In the genomic region with DNA sequence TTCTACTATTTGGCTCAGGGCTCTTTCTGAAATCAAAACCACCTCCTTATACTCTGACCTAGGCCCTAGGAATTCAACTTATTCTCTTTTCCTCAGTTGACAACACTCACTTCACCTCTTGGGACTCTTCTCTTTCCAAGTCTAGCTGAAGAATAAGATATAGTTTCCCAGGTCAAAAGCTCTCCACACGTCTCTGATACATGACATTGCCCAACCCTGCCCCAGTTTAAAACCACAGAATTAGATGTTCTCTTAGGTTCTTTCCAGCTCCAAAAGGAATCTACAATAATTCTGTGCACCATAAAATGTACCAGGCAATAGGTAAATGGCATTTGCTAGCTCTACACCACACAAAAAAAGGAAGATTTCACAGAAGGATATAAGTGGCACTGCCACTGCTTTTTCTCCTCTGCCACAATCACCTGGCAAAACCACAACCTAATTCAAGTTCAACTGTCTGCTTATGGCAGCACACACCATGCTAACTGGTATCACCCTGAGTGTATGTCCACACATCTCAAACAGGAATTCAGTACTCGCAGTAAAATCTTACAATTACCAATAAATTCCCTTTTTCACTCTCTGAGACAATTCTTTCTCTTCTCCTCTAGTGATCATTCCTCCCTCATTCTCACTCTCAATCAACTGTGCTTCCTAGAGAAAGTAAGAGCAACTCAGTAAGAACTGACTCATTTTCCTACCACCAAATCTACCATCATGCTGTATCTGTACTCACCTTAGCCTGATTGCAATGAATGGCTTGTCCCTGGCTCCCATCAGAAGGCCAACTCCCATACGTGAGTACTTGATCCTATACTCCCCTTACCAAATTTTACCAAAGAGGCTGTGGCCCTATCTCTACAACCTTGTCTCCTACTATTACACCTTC, we compare ENCODE assay signal across 15 cellular contexts. TPM values are rescaled to one million over a fixed set of nuclear protein-coding genes. Genes with fewer than 3 reads are reported as not detected.
DNase-seq lines count a peak whose midpoint lies in the region; ATAC-seq, FAIRE-seq and TF ChIP-seq lines count a peak whose summit lies in the region.
"Had no signal": no experiment of that assay in that cellular context is flagged by ENCODE, and none has a peak within 500 bp of the region (broad histone marks: within the 10 kb centered on the region; RNA-seq: fewer than 3 reads in every experiment).

No MANE protein-coding gene starts in this region.

- H3K79me2 ChIP-seq in OCI-LY3 (ENCODE audit: low read length) (no peaks in the 10 kb centered on the region), GM12878 (ENCODE audit: control insufficient read depth, insufficient read depth, low read length) (peaks cover 22% of the 10 kb centered on the region)

- H3K36me3 ChIP-seq in OCI-LY3 (replicated peaks; ENCODE audit: low read depth, low read length) (peaks cover 15% of the 10 kb centered on the region), GM12878 (ENCODE audit: control insufficient read depth in 2 of 2, insufficient read depth in 2 of 2, low read length in 1 of 2) (peaks cover 0 to 16% of the 10 kb centered on the region in 2 experiments), uterus (no peaks in the 10 kb centered on the region)

- RAD21 ChIA-PET in GM12878 (lab: Charles Lee; ENCODE audit: unreplicated experiment) = interaction anchor here (1.2 kb wide), 1 partner anchor 26 kb away, joined by 4 read pairs; no protein-coding TSS in a partner anchor

- peak overlapping the region; percentile 49 for H3K27ac ChIP-seq in OCI-LY3 (ENCODE audit: low read length)
- peak overlapping the region; percentile 82 for H3K27ac ChIP-seq in GM12878 (ENCODE audit: control insufficient read depth, insufficient read depth)
- no peak overlapping the region for H3K27ac ChIP-seq in uterus
- H3K27ac ChIP-seq: lower lobe of right lung, pancreas, RWPE1 had no signal

- H3K4me1 ChIP-seq in OCI-LY3 (ENCODE audit: low read length) (peaks cover 39% of the 10 kb centered on the region), GM12878 (ENCODE audit: control insufficient read depth, insufficient read depth, low read length) (peaks cover 49% of the 10 kb centered on the region), uterus (no peaks in the 10 kb centered on the region)
- H3K4me1 ChIP-seq: lower lobe of right lung, pancreas had no signal

- no peak overlapping the region for H2AFZ ChIP-seq in OCI-LY3 (ENCODE audit: low read depth, low read length)
- H2AFZ ChIP-seq in GM12878 (ENCODE audit: control insufficient read depth, low read depth, low read length) = peak overlapping the region; percentile 56; the same call in 1 of the 2 replicates

- H3K9ac ChIP-seq in OCI-LY3 (ENCODE audit: low read length) (no peak overlapping the region), GM12878 (ENCODE audit: control insufficient read depth, insufficient read depth, low read length) (no peak overlapping the region; the same call in 1 of the 2 replicates)

- H4K20me1 ChIP-seq in OCI-LY3 (ENCODE audit: insufficient read depth, low read length) = no peaks in the 10 kb centered on the region
- no peaks in the 10 kb centered on the region for H4K20me1 ChIP-seq in GM12878 (ENCODE audit: control insufficient read depth, insufficient read depth)

- intact Hi-C loops in activated naive CD4-positive, alpha-beta T cell treated with anti-CD3 and anti-CD28 coated beads for 36 hours (cut with micrococcal nuclease) = loop anchor here (1.0 to 5.0 kb wide), 4 partner anchors 27 to 178 kb away; a partner anchor contains a TSS
- intact Hi-C loops in GM12878 (cut with micrococcal nuclease; ENCODE audit: unreplicated experiment) = no loop called here
- intact Hi-C loops in uterus (cut with DNase I; ENCODE audit: low total_unique reads) = no loop called here

- FAIRE-seq in GM12878 (lab: Jason Lieb, UNC) = peak; percentile 18
- FAIRE-seq in urothelium cell line (lab: Jason Lieb, UNC) = no peak
- FAIRE-seq: pancreas had no signal

- H3K27me3 ChIP-seq in OCI-LY3 (ENCODE audit: low read depth, low read length) (no peaks in the 10 kb centered on the region), GM12878 (replicated peaks in 1 of 2; ENCODE audit: control insufficient read depth in 2 of 2, insufficient read depth in 2 of 2, low read length in 1 of 2) (no peaks in the 10 kb centered on the region), uterus (no peaks in the 10 kb centered on the region)
- H3K27me3 ChIP-seq: pancreas had no signal

- H3K9me3 Mint-ChIP-seq in activated naive CD4-positive, alpha-beta T cell treated with anti-CD3 and anti-CD28 coated beads for 36 hours = peaks cover 3% of the 10 kb centered on the region
- peaks cover 7 to 11% of the 10 kb centered on the region in 2 donors for H3K9me3 Mint-ChIP-seq in stimulated activated naive B cell treated with anti-CD40 and anti-IgM and Interleukin-4, amounts not matched to agents 10 μg/mL and 1 μg/mL and 100 μg/mL, for 72 hours

- peak overlapping the region; percentile 84 for H3K27ac Mint-ChIP-seq in activated naive CD4-positive, alpha-beta T cell treated with anti-CD3 and anti-CD28 coated beads for 36 hours
- H3K27ac Mint-ChIP-seq in stimulated activated naive B cell treated with anti-CD40 and anti-IgM and Interleukin-4, amounts not matched to agents 10 μg/mL and 1 μg/mL and 100 μg/mL, for 72 hours = peak overlapping the region; percentile 47

- H3K4me2 ChIP-seq in OCI-LY3 (ENCODE audit: low read length) (peak overlapping the region; percentile 46), GM12878 (ENCODE audit: control insufficient read depth, insufficient read depth) (peak overlapping the region; percentile 74)

- peaks cover 34% of the 10 kb centered on the region for H3K36me3 Mint-ChIP-seq in activated naive CD4-positive, alpha-beta T cell treated with anti-CD3 and anti-CD28 coated beads for 36 hours (ENCODE audit: low read depth)
- H3K36me3 Mint-ChIP-seq in stimulated activated naive B cell treated with anti-CD40 and anti-IgM and Interleukin-4, amounts not matched to agents 10 μg/mL and 1 μg/mL and 100 μg/mL, for 72 hours = peaks cover 51 to 59% of the 10 kb centered on the region in 2 donors

- peak overlapping the region; percentile 21; the same call in 1 of the 2 replicates for H3K4me3 ChIP-seq in OCI-LY3 (ENCODE audit: low read length)
- no peak overlapping the region for H3K4me3 ChIP-seq in GM12878
- no peak overlapping the region for H3K4me3 ChIP-seq in uterus
- H3K4me3 ChIP-seq: lower lobe of right lung, pancreas had no signal

- H3K9me3 ChIP-seq in OCI-LY3 (ENCODE audit: insufficient read depth, low read length) = no peaks in the 10 kb centered on the region
- H3K9me3 ChIP-seq in GM12878 (replicated peaks; ENCODE audit: control insufficient read depth, insufficient read depth, low read length) = peaks cover 4% of the 10 kb centered on the region
- H3K9me3 ChIP-seq in uterus = no peaks in the 10 kb centered on the region
- H3K9me3 ChIP-seq: lower lobe of right lung, pancreas had no signal

- TF ChIP-seq CTCF in OCI-LY3 (IDR thresholded peaks at IDR 0.05; ENCODE audit: low read depth, low read length) = no peak
- TF ChIP-seq CTCF in GM12878 (IDR thresholded peaks at IDR 0.05 in 2 of 3, conservative IDR thresholded peaks at IDR 0.05 in 1 of 3; ENCODE audit: control insufficient read depth in 2 of 3, extremely low read depth in 1 of 3, insufficient read depth in 1 of 3, low read depth in 3 of 3, low read length in 3 of 3) = no peak
- TF ChIP-seq CTCF in uterus (IDR thresholded peaks at IDR 0.05) = no peak

- POLR2A ChIA-PET in GM12878 (lab: Charles Lee) = interaction anchor here (0.9 kb wide), 1 partner anchor 24 kb away, joined by 3 read pairs; no protein-coding TSS in a partner anchor

- BruUV-seq in GM12878 (replicated peaks; lab: Mats Ljungman, UMichigan) = no TSS peak

- peaks cover 45% of the 10 kb centered on the region for H3K4me1 Mint-ChIP-seq in activated naive CD4-positive, alpha-beta T cell treated with anti-CD3 and anti-CD28 coated beads for 36 hours (ENCODE audit: low read depth)
- peaks cover 22 to 33% of the 10 kb centered on the region in 2 donors for H3K4me1 Mint-ChIP-seq in stimulated activated naive B cell treated with anti-CD40 and anti-IgM and Interleukin-4, amounts not matched to agents 10 μg/mL and 1 μg/mL and 100 μg/mL, for 72 hours

- ATAC-seq in GM12878 = peak; percentile 40
- ATAC-seq in stimulated activated naive B cell treated with anti-CD40 and anti-IgM and Interleukin-4, amounts not matched to agents 10 μg/mL and 1 μg/mL and 100 μg/mL, for 72 hours (replicated peaks) = peak; percentile 41 to 52
- ATAC-seq: lower lobe of right lung, pancreas had no signal

- peak; percentile 40 for DNase-seq in activated naive CD4-positive, alpha-beta T cell treated with anti-CD3 and anti-CD28 coated beads for 36 hours
- DNase-seq in activated naive CD4-positive, alpha-beta T cell treated with Interleukin-2 at 50 U/mL for 16 hours = no peak
- no peak for DNase-seq in GM12878 (ENCODE audit: low read depth, low spot score)
- no peak for DNase-seq in stimulated activated naive B cell treated with anti-CD40 and anti-IgM and Interleukin-4, amounts not matched to agents 10 μg/mL and 1 μg/mL and 100 μg/mL, for 72 hours
- no peak for DNase-seq in H4 (ENCODE audit: low spot score)
- no peak for DNase-seq in urothelium cell line (ENCODE audit: low spot score)
- no peak for DNase-seq in uterus
- DNase-seq: activated effector memory CD4-positive, alpha-beta T cell treated with Interleukin-2 at 50 U/mL for 16 hours; EL; Karpas-422; lower lobe of right lung; NCI-H446; pancreas had no signal

- SMC1A ChIA-PET in GM12878 (lab: Charles Lee; ENCODE audit: uncharacterized antibody, unreplicated experiment) = interaction anchor here (0.6 to 0.9 kb wide), 3 partner anchors 103 to 849 kb away, joined by 3 read pairs; no protein-coding TSS in a partner anchor

- no peak for TF ChIP-seq RAD21 in GM12878 (IDR thresholded peaks at IDR 0.05; ENCODE audit: insufficient read depth, low read depth, low read length)

- CTCF ChIA-PET in activated naive CD4-positive, alpha-beta T cell treated with anti-CD3 and anti-CD28 coated beads for 36 hours (lab: Charles Lee) = interaction anchor here (0.7 to 1.0 kb wide), 2 partner anchors 103 to 407 kb away, joined by 3 read pairs; no protein-coding TSS in a partner anchor
- CTCF ChIA-PET in GM12878 (lab: Yijun Ruan, JAX) = interaction anchor here (1.3 kb wide), 1 partner anchor 103 kb away, joined by 4 read pairs; no protein-coding TSS in a partner anchor

- no peak for TF ChIP-seq EP300 in GM12878 (IDR thresholded peaks at IDR 0.05; ENCODE audit: borderline replicate concordance in 1 of 2, control insufficient read depth in 1 of 2, low read depth in 2 of 2, low read length in 2 of 2)

- in situ Hi-C loops in GM12878 (cut with MboI) = no loop called here

- H3K4me3 Mint-ChIP-seq in activated naive CD4-positive, alpha-beta T cell treated with anti-CD3 and anti-CD28 coated beads for 36 hours = no peak overlapping the region
- H3K4me3 Mint-ChIP-seq in stimulated activated naive B cell treated with anti-CD40 and anti-IgM and Interleukin-4, amounts not matched to agents 10 μg/mL and 1 μg/mL and 100 μg/mL, for 72 hours = peak overlapping the region in 1 of 2 donors; percentile 0

- no peaks in the 10 kb centered on the region for H3K27me3 Mint-ChIP-seq in activated naive CD4-positive, alpha-beta T cell treated with anti-CD3 and anti-CD28 coated beads for 36 hours (ENCODE audit: low read depth)
- no peaks in the 10 kb centered on the region for H3K27me3 Mint-ChIP-seq in stimulated activated naive B cell treated with anti-CD40 and anti-IgM and Interleukin-4, amounts not matched to agents 10 μg/mL and 1 μg/mL and 100 μg/mL, for 72 hours

- TF ChIP-seq POLR2A in GM12878 (IDR thresholded peaks at IDR 0.05; ENCODE audit: low read depth, low read length) = no peak
- no peak for TF ChIP-seq POLR2A in uterus (IDR thresholded peaks at IDR 0.05)

- 10% methylated on average over 3 of the region's 3 CpGs for WGBS in GM12878 (ENCODE audit: insufficient coverage, insufficient replicate concordance, low lambda C conversion rate, missing lambda C conversion rate)

RNA-seq across cellular contexts. Expression of a gene that starts 27.3 kb away (rescaled TPM):
- 10 to 100 TPM; 53.7 to 56.7 TPM for total RNA-seq in activated naive CD4-positive, alpha-beta T cell treated with anti-CD3 and anti-CD28 coated beads for 36 hours
- total RNA-seq in GM12878 (2013; cell fraction: nucleolus; rRNA removed) = 95.3 and 95.8 TPM in 2 replicates
- total RNA-seq in GM12878 (2014; rRNA removed) (77.9 and 83.8 TPM in 2 replicates), GM12878 (2014; rRNA removed; fragmentation: Illumina TruSeq; extraction: Trizol) (144 and 146 TPM in 2 replicates), GM12878 (2021) (77.8 and 88.9 TPM in 2 replicates), uterus (10 to 100 TPM in 2 of 4 donors, 1 to 10 TPM in 2; 2.6 to 37.2 (median 13.9) TPM)
- 228 TPM for polyA plus RNA-seq in GM12878 (2011; ENCODE audit: low read depth)
- polyA plus RNA-seq in GM12878 (2011; rRNA removed) (131 and 193 TPM in 2 replicates), GM12878 (2014; fragmentation: Illumina TruSeq; extraction: Trizol) (133 and 180 TPM in 2 replicates), GM12878 (2014; fragmentation: Nextera tagmentation; extraction: Ambion mirVana) (100 to 1,000 TPM; 294 to 350 TPM), GM12878 (2014; rRNA removed) (123 and 150 TPM in 2 replicates), GM12878 (2016; fragmentation: Nextera tagmentation; extraction: Ambion mirVana) (100 to 1,000 TPM; 137 to 140 TPM)
- polyA plus RNA-seq in GM12878 (2011; cell fraction: cytosol; rRNA removed) = 59.4 and 71.0 TPM in 2 replicates
- polyA plus RNA-seq in GM12878 (2011; cell fraction: nucleus; rRNA removed) = 53.0 and 53.4 TPM in 2 replicates
- 109 and 139 TPM in 2 replicates for polyA plus RNA-seq in GM12878 (2012)
- polyA minus RNA-seq in GM12878 (2011; rRNA and poly(A)+ RNA removed) = 21.7 and 34.6 TPM in 2 replicates
- 12.8 and 13.6 TPM in 2 replicates for polyA minus RNA-seq in GM12878 (2011; cell fraction: cytosol; rRNA and poly(A)+ RNA removed)
- polyA minus RNA-seq in GM12878 (2011; cell fraction: nucleus; rRNA and poly(A)+ RNA removed) = 10.4 and 16.4 TPM in 2 replicates
- 101 and 102 TPM in 2 replicates for total RNA-seq in H4 (2014; rRNA removed; shearing (Covaris generic))

RNA-seq across cellular contexts. Expression of a gene that starts 28.0 kb away (rescaled TPM):
- total RNA-seq in activated naive CD4-positive, alpha-beta T cell treated with anti-CD3 and anti-CD28 coated beads for 36 hours = 100 to 1,000 TPM; 381 to 409 TPM
- 185 and 189 TPM in 2 replicates for total RNA-seq in GM12878 (2013; cell fraction: nucleolus; rRNA removed)
- 156 and 165 TPM in 2 replicates for total RNA-seq in GM12878 (2014; rRNA removed)
- total RNA-seq in GM12878 (2014; rRNA removed; fragmentation: Illumina TruSeq; extraction: Trizol) = 194 TPM in 2 replicates
- 290 and 303 TPM in 2 replicates for total RNA-seq in GM12878 (2021)
- 131 TPM for polyA plus RNA-seq in GM12878 (2011; ENCODE audit: low read depth)
- polyA plus RNA-seq in GM12878 (2011; rRNA removed) = 228 and 250 TPM in 2 replicates
- 127 and 135 TPM in 2 replicates for polyA plus RNA-seq in GM12878 (2011; cell fraction: cytosol; rRNA removed)
- polyA plus RNA-seq in GM12878 (2011; cell fraction: nucleus; rRNA removed) = 156 and 168 TPM in 2 replicates
- 143 and 197 TPM in 2 replicates for polyA plus RNA-seq in GM12878 (2012)
- 237 and 297 TPM in 2 replicates for polyA plus RNA-seq in GM12878 (2014; fragmentation: Illumina TruSeq; extraction: Trizol)
- 100 to 1,000 TPM; 120 to 234 TPM for polyA plus RNA-seq in GM12878 (2014; fragmentation: Nextera tagmentation; extraction: Ambion mirVana)
- polyA plus RNA-seq in GM12878 (2014; rRNA removed) = 169 and 177 TPM in 2 replicates
- polyA plus RNA-seq in GM12878 (2016; fragmentation: Nextera tagmentation; extraction: Ambion mirVana) = 100 to 1,000 TPM; 342 to 357 TPM
- polyA minus RNA-seq in GM12878 (2011; rRNA and poly(A)+ RNA removed) = 209 and 276 TPM in 2 replicates
- polyA minus RNA-seq in GM12878 (2011; cell fraction: cytosol; rRNA and poly(A)+ RNA removed) = 110 TPM in 2 replicates
- 73.5 and 94.8 TPM in 2 replicates for polyA minus RNA-seq in GM12878 (2011; cell fraction: nucleus; rRNA and poly(A)+ RNA removed)
- 137 and 157 TPM in 2 replicates for total RNA-seq in H4 (2014; rRNA removed; shearing (Covaris generic))
- 100 to 1,000 TPM in 3 of 4 donors, 10 to 100 TPM in 1; 76.1 to 258 (median 193) TPM for total RNA-seq in uterus

Comparison
In these comparisons a context has a peak if more than half of its experiments do, and no peak if none do; other contexts are left out.
1. H3K27ac ChIP-seq: peak in OCI-LY3 (single experiment) and GM12878 (single experiment); none in uterus (0 of 2).